20 cellular contexts compared by ENCODE assay signal in genomic region chr6:11486051-11486450, GRCh38.
"Had no signal": no experiment of that assay in that cellular context is flagged by ENCODE, and none has a peak within 500 bp of the region (broad histone marks: within the 10 kb centered on the region; RNA-seq: fewer than 3 reads in every experiment).

No MANE protein-coding gene starts in this region.

- H3K36me3 Mint-ChIP-seq: naive B cell; stimulated activated naive B cell treated with anti-CD40 and anti-IgM and Interleukin-4, amounts not matched to agents 10 μg/mL and 1 μg/mL and 100 μg/mL, for 72 hours had no signal

- DNase-seq: effector CD4-positive, alpha-beta T cell; head of caudate nucleus; left colon; left ventricle myocardium superior; mesendoderm; naive B cell; nephron progenitor cell; nucleus accumbens; pancreas; right lobe of liver; stimulated activated CD4-positive, alpha-beta T cell treated with anti-CD3 and anti-CD28 coated beads, Interleukin-2, amount 100 ng/mL, for 24 hours; stimulated activated CD4-positive, alpha-beta T cell treated with anti-CD3 and anti-CD28 coated beads, Interleukin-4, amount 100 ng/mL, for 4 hours; stimulated activated naive B cell treated with anti-CD40 and anti-IgM and Interleukin-4, amounts not matched to agents 10 μg/mL and 1 μg/mL and 100 μg/mL, for 72 hours; stimulated activated naive CD8-positive, alpha-beta T cell treated with anti-CD3 and anti-CD28 coated beads, Interleukin-15, amount 100 ng/mL, for 72 hours; transverse colon had no signal

- H3K4me3 Mint-ChIP-seq: naive B cell; nephron progenitor cell; stimulated activated naive B cell treated with anti-CD40 and anti-IgM and Interleukin-4, amounts not matched to agents 10 μg/mL and 1 μg/mL and 100 μg/mL, for 72 hours; stimulated activated naive CD8-positive, alpha-beta T cell treated with anti-CD3 and anti-CD28 coated beads, Interleukin-15, amount 100 ng/mL, for 72 hours had no signal

- H3K4me3 ChIP-seq: coronary artery, hepatocyte, lung, pancreas, right lobe of liver, thoracic aorta, transverse colon had no signal

- H3K4me1 Mint-ChIP-seq: stimulated activated naive B cell treated with anti-CD40 and anti-IgM and Interleukin-4, amounts not matched to agents 10 μg/mL and 1 μg/mL and 100 μg/mL, for 72 hours; stimulated activated naive CD8-positive, alpha-beta T cell treated with anti-CD3 and anti-CD28 coated beads, Interleukin-15, amount 100 ng/mL, for 72 hours had no signal

- H3K4me1 ChIP-seq: pancreas, right lobe of liver, transverse colon had no signal

- H3K9me3 Mint-ChIP-seq: naive B cell; nephron progenitor cell; stimulated activated naive B cell treated with anti-CD40 and anti-IgM and Interleukin-4, amounts not matched to agents 10 μg/mL and 1 μg/mL and 100 μg/mL, for 72 hours had no signal

- H3K27me3 ChIP-seq: hepatocyte, pancreas, right lobe of liver, transverse colon had no signal

- H3K9me3 ChIP-seq: pancreas, right lobe of liver, thoracic aorta, transverse colon had no signal

- H2AFZ ChIP-seq: hepatocyte had no signal

- H3K27me3 Mint-ChIP-seq: naive B cell; stimulated activated naive B cell treated with anti-CD40 and anti-IgM and Interleukin-4, amounts not matched to agents 10 μg/mL and 1 μg/mL and 100 μg/mL, for 72 hours; stimulated activated naive CD8-positive, alpha-beta T cell treated with anti-CD3 and anti-CD28 coated beads, Interleukin-15, amount 100 ng/mL, for 72 hours had no signal

- H3K4me2 ChIP-seq: hepatocyte had no signal

- H3K36me3 ChIP-seq: pancreas, right lobe of liver, thoracic aorta, transverse colon had no signal

- H3K27ac Mint-ChIP-seq: nephron progenitor cell; progenitor cell of endocrine pancreas; stimulated activated naive B cell treated with anti-CD40 and anti-IgM and Interleukin-4, amounts not matched to agents 10 μg/mL and 1 μg/mL and 100 μg/mL, for 72 hours; stimulated activated naive CD8-positive, alpha-beta T cell treated with anti-CD3 and anti-CD28 coated beads, Interleukin-15, amount 100 ng/mL, for 72 hours had no signal

- H3K79me2 ChIP-seq: hepatocyte had no signal

- ATAC-seq: left colon; pancreas; right lobe of liver; stimulated activated naive B cell treated with anti-CD40 and anti-IgM and Interleukin-4, amounts not matched to agents 10 μg/mL and 1 μg/mL and 100 μg/mL, for 72 hours; stimulated activated naive CD8-positive, alpha-beta T cell treated with anti-CD3 and anti-CD28 coated beads, Interleukin-15, amount 100 ng/mL, for 72 hours had no signal

- H3K27ac ChIP-seq: coronary artery, hepatocyte, pancreas, right lobe of liver, thoracic aorta, transverse colon had no signal
